In genomic region chr6:26493258-26493657, GRCh38 we compare ENCODE assay signal across 11 cellular contexts. TPM values are rescaled to one million over a fixed set of nuclear protein-coding genes. Genes with fewer than 3 reads are reported as not detected.
DNase-seq lines count a peak whose midpoint lies in the region; ATAC-seq and TF ChIP-seq lines count a peak whose summit lies in the region.
"Had no signal": no experiment of that assay in that cellular context is flagged by ENCODE, and none has a peak within 500 bp of the region (broad histone marks: within the 10 kb centered on the region; RNA-seq: fewer than 3 reads in every experiment).

No MANE protein-coding gene starts in this region.

- peak; percentile 68 to 78 for ATAC-seq in activated T-cell treated with anti-CD3 and anti-CD28 coated beads, Interleukin-2, amount 50 U/mL, for 72 hours (replicated peaks in 1 of 2)
- peak; percentile 62 for ATAC-seq in effector memory CD8-positive, alpha-beta T cell (replicated peaks)
- ATAC-seq in stimulated activated naive CD8-positive, alpha-beta T cell treated with anti-CD3 and anti-CD28 coated beads, Interleukin-15, amount 100 ng/mL, for 72 hours: peak; percentile 80
- ATAC-seq in GM21825 (IDR thresholded peaks at IDR 0.05; ENCODE audit: unreplicated experiment) (no peak), GM18520 (IDR thresholded peaks at IDR 0.05; ENCODE audit: unreplicated experiment) (no peak)

- no peak overlapping the region for H3K4me3 ChIP-seq in coronary artery
- H3K4me3 ChIP-seq: dorsolateral prefrontal cortex had no signal

- TF ChIP-seq CTCF in coronary artery (IDR thresholded peaks at IDR 0.05): no peak

- no peaks in the 10 kb centered on the region for H3K27me3 Mint-ChIP-seq in activated T-cell treated with anti-CD3 and anti-CD28 coated beads, Interleukin-2, amount 50 U/mL, for 72 hours (ENCODE audit: low read depth)
- H3K27me3 Mint-ChIP-seq in effector memory CD8-positive, alpha-beta T cell: peaks cover 0 to 15% of the 10 kb centered on the region in 2 donors
- H3K27me3 Mint-ChIP-seq in stimulated activated naive CD8-positive, alpha-beta T cell treated with anti-CD3 and anti-CD28 coated beads, Interleukin-15, amount 100 ng/mL, for 72 hours: no peaks in the 10 kb centered on the region

- no peak for DNase-seq in activated T-cell treated with anti-CD3 and anti-CD28 coated beads, Interleukin-2, amount 50 U/mL, for 72 hours
- no peak for DNase-seq in activated T-cell treated with anti-CD3 and anti-CD28 coated beads, Interleukin-2, amount 50 U/mL, for 1 hour
- peak; percentile 39 for DNase-seq in NAMALWA (ENCODE audit: low spot score)
- no peak for DNase-seq in effector memory CD8-positive, alpha-beta T cell
- no peak for DNase-seq in stimulated activated naive CD8-positive, alpha-beta T cell treated with anti-CD3 and anti-CD28 coated beads, Interleukin-15, amount 100 ng/mL, for 72 hours
- no peak for DNase-seq in coronary artery (ENCODE audit: low spot score)
- DNase-seq: activated CD4-positive, CD25-positive, alpha-beta regulatory T cell; dorsolateral prefrontal cortex; NCI-H1930 had no signal

- no peak overlapping the region for H3K27ac Mint-ChIP-seq in activated T-cell treated with anti-CD3 and anti-CD28 coated beads, Interleukin-2, amount 50 U/mL, for 72 hours
- H3K27ac Mint-ChIP-seq in effector memory CD8-positive, alpha-beta T cell: no peak overlapping the region
- no peak overlapping the region for H3K27ac Mint-ChIP-seq in stimulated activated naive CD8-positive, alpha-beta T cell treated with anti-CD3 and anti-CD28 coated beads, Interleukin-15, amount 100 ng/mL, for 72 hours

- H3K9me3 Mint-ChIP-seq in activated T-cell treated with anti-CD3 and anti-CD28 coated beads, Interleukin-2, amount 50 U/mL, for 72 hours: no peaks in the 10 kb centered on the region
- H3K9me3 Mint-ChIP-seq in effector memory CD8-positive, alpha-beta T cell: no peaks in the 10 kb centered on the region
- no peaks in the 10 kb centered on the region for H3K9me3 Mint-ChIP-seq in stimulated activated naive CD8-positive, alpha-beta T cell treated with anti-CD3 and anti-CD28 coated beads, Interleukin-15, amount 100 ng/mL, for 72 hours

- peaks cover 0 to 3% of the 10 kb centered on the region in 2 donors for H3K36me3 Mint-ChIP-seq in activated T-cell treated with anti-CD3 and anti-CD28 coated beads, Interleukin-2, amount 50 U/mL, for 72 hours (ENCODE audit: insufficient read depth in 2 of 2)
- H3K36me3 Mint-ChIP-seq in effector memory CD8-positive, alpha-beta T cell (ENCODE audit: insufficient read depth): no peaks in the 10 kb centered on the region

- H3K4me1 Mint-ChIP-seq in activated T-cell treated with anti-CD3 and anti-CD28 coated beads, Interleukin-2, amount 50 U/mL, for 72 hours (ENCODE audit: low read depth): peaks cover 26% of the 10 kb centered on the region
- peaks cover 0 to 1% of the 10 kb centered on the region in 2 donors for H3K4me1 Mint-ChIP-seq in effector memory CD8-positive, alpha-beta T cell (ENCODE audit: low read depth in 2 of 2)
- H3K4me1 Mint-ChIP-seq in stimulated activated naive CD8-positive, alpha-beta T cell treated with anti-CD3 and anti-CD28 coated beads, Interleukin-15, amount 100 ng/mL, for 72 hours: peaks cover 23% of the 10 kb centered on the region

- no peak overlapping the region for H3K4me3 Mint-ChIP-seq in activated T-cell treated with anti-CD3 and anti-CD28 coated beads, Interleukin-2, amount 50 U/mL, for 72 hours
- H3K4me3 Mint-ChIP-seq in effector memory CD8-positive, alpha-beta T cell: no peak overlapping the region
- no peak overlapping the region for H3K4me3 Mint-ChIP-seq in stimulated activated naive CD8-positive, alpha-beta T cell treated with anti-CD3 and anti-CD28 coated beads, Interleukin-15, amount 100 ng/mL, for 72 hours

- H3K27ac ChIP-seq in coronary artery: no peak overlapping the region
- H3K27ac ChIP-seq: dorsolateral prefrontal cortex had no signal

RNA-seq across cellular contexts. Expression of gene BTN1A1, which starts 6.8 kb away (rescaled TPM):
- under 1 TPM in 1 of 2 donors, not detected in 1; 0.10 TPM for total RNA-seq in activated T-cell treated with anti-CD3 and anti-CD28 coated beads, Interleukin-2, amount 50 U/mL, for 72 hours

RNA-seq across cellular contexts. Expression of gene BTN2A1, which starts 35.5 kb away (rescaled TPM):
- 10 to 100 TPM; 24.3 to 25.7 TPM for total RNA-seq in activated T-cell treated with anti-CD3 and anti-CD28 coated beads, Interleukin-2, amount 50 U/mL, for 72 hours

RNA-seq across cellular contexts. Expression of gene HMGN4, which starts 44.9 kb away (rescaled TPM):
- 10 to 100 TPM; 84.7 to 90.9 TPM for total RNA-seq in activated T-cell treated with anti-CD3 and anti-CD28 coated beads, Interleukin-2, amount 50 U/mL, for 72 hours

RNA-seq across cellular contexts. Expression of gene BTN3A3, which starts 53.0 kb away (rescaled TPM):
- total RNA-seq in activated T-cell treated with anti-CD3 and anti-CD28 coated beads, Interleukin-2, amount 50 U/mL, for 72 hours: 10 to 100 TPM; 35.9 to 38.3 TPM

Comparison
In these comparisons a context has a peak if more than half of its experiments do, and no peak if none do; other contexts are left out.
1. ATAC-seq: peak in activated T-cell treated with anti-CD3 and anti-CD28 coated beads, Interleukin-2, amount 50 U/mL, for 72 hours (2 of 2), effector memory CD8-positive, alpha-beta T cell (single experiment) and stimulated activated naive CD8-positive, alpha-beta T cell treated with anti-CD3 and anti-CD28 coated beads, Interleukin-15, amount 100 ng/mL, for 72 hours (single experiment); none in GM21825 (single experiment) and GM18520 (single experiment).